In the genomic region with DNA sequence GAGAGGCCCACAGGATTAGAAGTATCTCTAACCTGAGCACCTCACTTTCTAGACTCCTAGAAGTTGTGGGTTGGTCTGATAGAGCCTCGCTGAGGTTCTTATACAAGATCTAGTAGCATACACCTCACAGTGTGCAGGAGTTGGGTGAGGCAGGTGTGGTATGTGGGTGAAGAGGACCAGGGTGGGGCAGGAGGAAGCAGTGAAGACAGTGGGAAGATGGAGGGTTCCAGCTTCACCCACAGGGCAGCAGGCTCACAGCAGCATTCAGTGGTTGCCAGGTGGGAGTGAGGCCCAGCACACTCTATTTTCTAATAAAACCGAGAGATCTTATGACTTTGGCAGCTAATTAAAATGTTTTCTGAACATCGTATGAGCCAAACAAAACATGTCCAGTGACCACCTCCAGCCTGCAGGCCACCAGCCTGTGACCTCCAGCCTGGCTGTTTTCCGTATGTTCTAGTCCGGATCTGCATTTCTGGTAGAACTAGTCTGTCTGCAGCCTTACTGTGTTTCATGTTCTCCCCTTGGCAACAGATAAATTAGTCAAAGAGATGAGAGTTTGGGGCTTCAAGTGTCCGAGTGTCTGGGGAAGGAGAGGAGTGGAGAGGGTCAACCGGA, we compare ENCODE assay signal across 16 cellular contexts.
DNase-seq lines count a peak whose midpoint lies in the region; ATAC-seq, FAIRE-seq and TF ChIP-seq lines count a peak whose summit lies in the region.
"Had no signal": no experiment of that assay in that cellular context is flagged by ENCODE, and none has a peak within 500 bp of the region (broad histone marks: within the 10 kb centered on the region; RNA-seq: fewer than 3 reads in every experiment).

No MANE protein-coding gene starts in this region.

- no peaks in the 10 kb centered on the region for H3K27me3 ChIP-seq in upper lobe of right lung

- H3K4me1 Mint-ChIP-seq in MCF 10A (ENCODE audit: insufficient read depth, unreplicated experiment), result no peaks in the 10 kb centered on the region
- H3K4me1 Mint-ChIP-seq: CD8-positive, alpha-beta memory T cell had no signal

- H3K27ac Mint-ChIP-seq in MCF 10A (ENCODE audit: low read depth, unreplicated experiment), result no peak overlapping the region
- H3K27ac Mint-ChIP-seq: CD14-positive monocyte; CD8-positive, alpha-beta memory T cell had no signal

- intact Hi-C loops in MCF 10A (cut with micrococcal nuclease), result no loop called here
- intact Hi-C loops in sciatic nerve (cut with DNase I), result no loop called here
- intact Hi-C loops in upper lobe of right lung (cut with DNase I), result no loop called here

- H3K27me3 Mint-ChIP-seq in MCF 10A (ENCODE audit: insufficient read depth, unreplicated experiment), result peaks cover 40% of the 10 kb centered on the region

- H3K4me3 Mint-ChIP-seq in MCF 10A (ENCODE audit: unreplicated experiment), result no peak overlapping the region
- H3K4me3 Mint-ChIP-seq: CD14-positive monocyte; CD8-positive, alpha-beta memory T cell had no signal

- H3K9me3 Mint-ChIP-seq in MCF 10A (ENCODE audit: unreplicated experiment), result no peaks in the 10 kb centered on the region
- H3K9me3 Mint-ChIP-seq: CD14-positive monocyte; CD8-positive, alpha-beta memory T cell had no signal

- H3K9me3 ChIP-seq in upper lobe of right lung, result no peaks in the 10 kb centered on the region
- H3K9me3 ChIP-seq: Caco-2 had no signal

- in situ Hi-C loops in T47D (cut with HindIII; ENCODE audit: low pct_unique_long_range_greater_than_20kb, low sequenced_read_pairs), result no loop called here

- no peak overlapping the region for H3K4me3 ChIP-seq in upper lobe of right lung
- H3K4me3 ChIP-seq: GM23248 had no signal

- CTCF ChIA-PET in MCF 10A (lab: Yijun Ruan, JAX), result no interaction called here

- FAIRE-seq in urothelium cell line (lab: Jason Lieb, UNC), result no peak
- FAIRE-seq: GM18507, H54 had no signal

- ATAC-seq in sciatic nerve (peak; percentile 47), upper lobe of right lung (peak; percentile 37), GM18498 (IDR thresholded peaks at IDR 0.05; ENCODE audit: unreplicated experiment) (no peak)
- ATAC-seq: HCT116 had no signal

- no peaks in the 10 kb centered on the region for H3K36me3 Mint-ChIP-seq in MCF 10A (ENCODE audit: insufficient read depth, unreplicated experiment)
- H3K36me3 Mint-ChIP-seq: CD14-positive monocyte; CD8-positive, alpha-beta memory T cell had no signal

- H3K27ac ChIP-seq in upper lobe of right lung, result peak overlapping the region; percentile 8
- H3K27ac ChIP-seq: 22Rv1, GM23248 had no signal

- H3K4me1 ChIP-seq in upper lobe of right lung, result peaks cover 14% of the 10 kb centered on the region

- no peaks in the 10 kb centered on the region for H3K36me3 ChIP-seq in upper lobe of right lung

- POLR2A ChIA-PET in MCF 10A (lab: Yijun Ruan, JAX), result interaction anchor here (0.6 kb wide), 1 partner anchor 285 kb away, joined by 3 read pairs; no protein-coding TSS in a partner anchor

- TF ChIP-seq CTCF in MCF 10A (IDR thresholded peaks at IDR 0.05; ENCODE audit: unreplicated experiment), result no peak
- TF ChIP-seq CTCF in upper lobe of right lung (IDR thresholded peaks at IDR 0.05), result no peak

- BruUV-seq in MCF 10A (replicated peaks; lab: Mats Ljungman, UMichigan), result no TSS peak

- DNase-seq in T47D (ENCODE audit: low read depth in 1 of 2, low spot score in 1 of 2), result peak; percentile 21 to 49
- DNase-seq in MCF 10A (ENCODE audit: unreplicated experiment), result no peak
- DNase-seq in left kidney (ENCODE audit: low read depth, low spot score), result peak; percentile 35
- no peak for DNase-seq in sciatic nerve (ENCODE audit: low spot score)
- DNase-seq in upper lobe of right lung, result no peak
- no peak for DNase-seq in CD1c-positive myeloid dendritic cell (ENCODE audit: extremely low spot score)
- DNase-seq in urothelium cell line (ENCODE audit: low spot score), result no peak
- DNase-seq: Caco-2; CD8-positive, alpha-beta memory T cell; GM23248 had no signal

Comparison
In these comparisons a context has a peak if more than half of its experiments do, and no peak if none do; other contexts are left out.
1. DNase-seq: peak in T47D (2 of 2) and left kidney (single experiment); none in MCF 10A (single experiment), sciatic nerve (single experiment), upper lobe of right lung (single experiment), CD1c-positive myeloid dendritic cell (single experiment) and urothelium cell line (single experiment).